Comparison of ENCODE assay signal across 12 cellular contexts in genomic region chrX:68114573-68115199, GRCh38.
DNase-seq lines count a peak whose midpoint lies in the region; ATAC-seq and TF ChIP-seq lines count a peak whose summit lies in the region.
"Had no signal": no experiment of that assay in that cellular context is flagged by ENCODE, and none has a peak within 500 bp of the region (broad histone marks: within the 10 kb centered on the region; RNA-seq: fewer than 3 reads in every experiment).

No MANE protein-coding gene starts in this region.

- H3K36me3 ChIP-seq in Karpas-422 (ENCODE audit: insufficient read depth, low read length), result no peaks in the 10 kb centered on the region

- no peaks in the 10 kb centered on the region for H3K9me2 ChIP-seq in Karpas-422 (replicated peaks; ENCODE audit: insufficient read depth, low read length)

- ATAC-seq in GM18517 (IDR thresholded peaks at IDR 0.05; ENCODE audit: unreplicated experiment), result no peak

- DNase-seq in H4 (ENCODE audit: low spot score) (peak; percentile 52), NOMO-1 (lab: John Stamatoyannopoulos, UW; ENCODE audit: unreplicated experiment in 2 of 2) (peak; percentile 55 to 75), cardiac fibroblast (ENCODE audit: low read depth in 2 of 2) (peak; percentile 6 to 48), pons (ENCODE audit: low spot score) (peak; percentile 16), Karpas-422 (no peak), superior temporal gyrus (ENCODE audit: extremely low spot score) (no peak)
- DNase-seq: amniotic stem cell, H9, NCI-H2081 treated with DMSO at 0.1 percent for 48 hours, SHP77 treated with DMSO at 0.1 percent for 48 hours, upper lobe of left lung had no signal

- H3K4me3 ChIP-seq in cardiac fibroblast (replicated peaks in 1 of 2; ENCODE audit: low read depth in 2 of 2, low read length in 2 of 2) (no peak overlapping the region), Karpas-422 (ENCODE audit: low read length) (no peak overlapping the region)
- H3K4me3 ChIP-seq: upper lobe of left lung had no signal

- TF ChIP-seq CTCF in cardiac fibroblast (IDR thresholded peaks at IDR 0.05; ENCODE audit: low read depth, low read length), result no peak

- no peaks in the 10 kb centered on the region for H3K79me2 ChIP-seq in Karpas-422 (ENCODE audit: low read length)

- H3K9me3 ChIP-seq in Karpas-422 (ENCODE audit: low read length), result peaks cover 4% of the 10 kb centered on the region
- H3K9me3 ChIP-seq: upper lobe of left lung had no signal

- H2AFZ ChIP-seq in Karpas-422 (ENCODE audit: low read length), result no peak overlapping the region

- H3K4me2 ChIP-seq in Karpas-422 (ENCODE audit: low read depth, low read length, poor library complexity, severe bottlenecking), result no peak overlapping the region

- H3K4me1 ChIP-seq in Karpas-422 (ENCODE audit: low read length), result no peaks in the 10 kb centered on the region
- H3K4me1 ChIP-seq: upper lobe of left lung had no signal

- no peak overlapping the region for H3K9ac ChIP-seq in Karpas-422 (ENCODE audit: low read length)

- no peaks in the 10 kb centered on the region for H4K20me1 ChIP-seq in Karpas-422 (ENCODE audit: insufficient read depth, low read depth, low read length)

- H3K27ac ChIP-seq in Karpas-422 (ENCODE audit: low read length), result no peak overlapping the region
- H3K27ac ChIP-seq: upper lobe of left lung had no signal

- no peaks in the 10 kb centered on the region for H3K27me3 ChIP-seq in Karpas-422 (ENCODE audit: low read length)
- H3K27me3 ChIP-seq: upper lobe of left lung had no signal

Comparison
In these comparisons a context has a peak if more than half of its experiments do, and no peak if none do; other contexts are left out.
1. DNase-seq: peak in H4 (single experiment), NOMO-1 (2 of 2), cardiac fibroblast (2 of 2) and pons (single experiment); none in Karpas-422 (single experiment) and superior temporal gyrus (single experiment).